In genomic region chr2:119545076-119545475, GRCh38 we compare ENCODE assay signal across 11 cellular contexts. TPM values are rescaled to one million over a fixed set of nuclear protein-coding genes. Genes with fewer than 3 reads are reported as not detected.
DNase-seq lines count a peak whose midpoint lies in the region; ATAC-seq, FAIRE-seq and TF ChIP-seq lines count a peak whose summit lies in the region.
"Had no signal": no experiment of that assay in that cellular context is flagged by ENCODE, and none has a peak within 500 bp of the region (broad histone marks: within the 10 kb centered on the region; RNA-seq: fewer than 3 reads in every experiment).

No MANE protein-coding gene starts in this region.

- no peak overlapping the region for H2AFZ ChIP-seq in HepG2 (ENCODE audit: low read length)

- H3K4me3 ChIP-seq in astrocyte of the cerebellum (ENCODE audit: low read depth, low read length) (peak overlapping the region; percentile 51), HepG2 (replicated peaks in 1 of 3; ENCODE audit: insufficient read depth in 1 of 3, low read depth in 2 of 3, low read length in 3 of 3) (peak overlapping the region in 2 of 3 experiments; percentile 71 to 74; a peak in 3 of 6 replicates)

- CTCF ChIA-PET in activated CD4-positive, alpha-beta T cell treated with anti-CD3 and anti-CD28 coated beads for 36 hours (lab: Charles Lee): no interaction called here
- CTCF ChIA-PET in HepG2 (lab: Yijun Ruan, JAX; ENCODE audit: low intra/inter-chr PET ratio, low total read pairs): no interaction called here

- TF ChIP-seq RAD21 in HepG2 (CRISPR knock-in tag; IDR thresholded peaks at IDR 0.05): no peak

- no TSS peak for BruUV-seq in HepG2 (replicated peaks; lab: Mats Ljungman, UMichigan)

- no peak for TF ChIP-seq EP300 in HepG2 (IDR thresholded peaks at IDR 0.05; ENCODE audit: low read depth in 2 of 2, low read length in 2 of 2)
- no peak for TF ChIP-seq EP300 in HepG2 (CRISPR knock-in tag; IDR thresholded peaks at IDR 0.05; ENCODE audit: borderline replicate concordance)

- H3K9ac ChIP-seq in HepG2 (ENCODE audit: insufficient read depth, low read depth, low read length): no peak overlapping the region

- ATAC-seq in activated CD4-positive, alpha-beta T cell treated with anti-CD3 and anti-CD28 coated beads for 36 hours: no peak
- ATAC-seq in HepG2: no peak
- ATAC-seq in stimulated activated naive CD8-positive, alpha-beta T cell treated with anti-CD3 and anti-CD28 coated beads, Interleukin-15, amount 100 ng/mL, for 72 hours: no peak

- H3K4me1 ChIP-seq in HepG2 (ENCODE audit: insufficient read depth, low read length): peaks cover 11% of the 10 kb centered on the region

- POLR2A ChIA-PET in activated CD4-positive, alpha-beta T cell treated with anti-CD3 and anti-CD28 coated beads for 36 hours (lab: Charles Lee): no interaction called here
- POLR2A ChIA-PET in HepG2 (lab: Yijun Ruan, JAX): interaction anchor here (0.6 kb wide), 1 partner anchor 133 kb away, joined by 3 read pairs; the partner anchor contains the start of gene TMEM177

- H3K9me3 Mint-ChIP-seq in activated CD4-positive, alpha-beta T cell treated with anti-CD3 and anti-CD28 coated beads for 36 hours (ENCODE audit: low read depth): no peaks in the 10 kb centered on the region
- peaks cover 0 to 7% of the 10 kb centered on the region in 2 donors for H3K9me3 Mint-ChIP-seq in stimulated activated naive CD8-positive, alpha-beta T cell treated with anti-CD3 and anti-CD28 coated beads, Interleukin-15, amount 100 ng/mL, for 72 hours

- H3K27me3 ChIP-seq in HepG2 (ENCODE audit: control insufficient read depth in 1 of 2, insufficient read depth in 2 of 2, low read length in 2 of 2): peaks cover 2 to 31% of the 10 kb centered on the region in 2 experiments; a peak in 4 of 5 replicates
- H3K27me3 ChIP-seq: ovary had no signal

- WGBS in HepG2 (ENCODE audit: low lambda C conversion rate): 15% methylated on average over 8 of the region's 8 CpGs

- H3K4me2 ChIP-seq in HepG2 (ENCODE audit: low read depth, low read length): peak overlapping the region; percentile 95

- H4K20me1 ChIP-seq in HepG2 (ENCODE audit: insufficient read depth, low read length): no peaks in the 10 kb centered on the region

- peaks cover 41% of the 10 kb centered on the region for H3K27me3 Mint-ChIP-seq in activated CD4-positive, alpha-beta T cell treated with anti-CD3 and anti-CD28 coated beads for 36 hours
- H3K27me3 Mint-ChIP-seq in stimulated activated naive CD8-positive, alpha-beta T cell treated with anti-CD3 and anti-CD28 coated beads, Interleukin-15, amount 100 ng/mL, for 72 hours: peaks cover 81% of the 10 kb centered on the region

- intact Hi-C loops in activated CD4-positive, alpha-beta T cell treated with anti-CD3 and anti-CD28 coated beads for 36 hours (cut with DNase I, micrococcal nuclease): no loop called here
- intact Hi-C loops in HepG2 (cut with micrococcal nuclease; ENCODE audit: unreplicated experiment): no loop called here

- peak overlapping the region; percentile 7 for H3K4me3 Mint-ChIP-seq in activated CD4-positive, alpha-beta T cell treated with anti-CD3 and anti-CD28 coated beads for 36 hours
- peak overlapping the region; percentile 16 to 47 for H3K4me3 Mint-ChIP-seq in stimulated activated naive CD8-positive, alpha-beta T cell treated with anti-CD3 and anti-CD28 coated beads, Interleukin-15, amount 100 ng/mL, for 72 hours

- H3K36me3 ChIP-seq in HepG2 (replicated peaks in 1 of 2; ENCODE audit: control insufficient read depth in 1 of 2, insufficient read depth in 2 of 2, low read length in 2 of 2): no peaks in the 10 kb centered on the region
- H3K36me3 ChIP-seq: ovary had no signal

- TF ChIP-seq CTCF in astrocyte of the cerebellum (IDR thresholded peaks at IDR 0.05; ENCODE audit: low read depth, low read length, missing control alignments): no peak
- TF ChIP-seq CTCF in HepG2 (CRISPR knock-in tag; IDR thresholded peaks at IDR 0.05): no peak

- no peak overlapping the region for H3K27ac ChIP-seq in HepG2 (ENCODE audit: extremely low read length, insufficient read depth, low read length)
- H3K27ac ChIP-seq: ovary, VCaP had no signal

- no peaks in the 10 kb centered on the region for H3K9me3 ChIP-seq in HepG2 (ENCODE audit: low read length)
- H3K9me3 ChIP-seq: ovary had no signal

- FAIRE-seq in HepG2 (lab: Jason Lieb, UNC): peak; percentile 63
- FAIRE-seq: A204.1 had no signal

- in situ Hi-C loops in astrocyte of the cerebellum (cut with HindIII; ENCODE audit: low sequenced_read_pairs): no loop called here
- in situ Hi-C loops in HepG2 (cut with HindIII; ENCODE audit: extremely low pct_ligation_motif_present, low pct_unique_long_range_greater_than_20kb): no loop called here

- H3K79me2 ChIP-seq in HepG2 (ENCODE audit: insufficient read depth, low read length): no peaks in the 10 kb centered on the region

- TF ChIP-seq POLR2A in HepG2 (IDR thresholded peaks at IDR 0.05; ENCODE audit: insufficient read depth in 1 of 2, low read depth in 2 of 2, low read length in 2 of 2): no peak

- no peak for DNase-seq in activated CD4-positive, alpha-beta T cell treated with anti-CD3 and anti-CD28 coated beads for 36 hours
- DNase-seq in activated CD4-positive, alpha-beta T cell treated with anti-CD3 and anti-CD28 coated beads, Interleukin-2, amount 50 U/mL, for 4 hours: no peak
- DNase-seq in astrocyte of the cerebellum (ENCODE audit: low read depth): no peak
- no peak for DNase-seq in HepG2 (ENCODE audit: low spot score)
- DNase-seq in stimulated activated naive CD8-positive, alpha-beta T cell treated with anti-CD3 and anti-CD28 coated beads, Interleukin-15, amount 100 ng/mL, for 72 hours: no peak
- DNase-seq in DMS79 (lab: John Stamatoyannopoulos, UW): no peak
- no peak for DNase-seq in NCI-H1092 (lab: John Stamatoyannopoulos, UW)
- DNase-seq in HuH-7 (ENCODE audit: low spot score): no peak

- peaks cover 4% of the 10 kb centered on the region for H3K4me1 Mint-ChIP-seq in activated CD4-positive, alpha-beta T cell treated with anti-CD3 and anti-CD28 coated beads for 36 hours
- H3K4me1 Mint-ChIP-seq in stimulated activated naive CD8-positive, alpha-beta T cell treated with anti-CD3 and anti-CD28 coated beads, Interleukin-15, amount 100 ng/mL, for 72 hours: peaks cover 4% of the 10 kb centered on the region

- H3K27ac Mint-ChIP-seq in activated CD4-positive, alpha-beta T cell treated with anti-CD3 and anti-CD28 coated beads for 36 hours: no peak overlapping the region
- H3K27ac Mint-ChIP-seq in stimulated activated naive CD8-positive, alpha-beta T cell treated with anti-CD3 and anti-CD28 coated beads, Interleukin-15, amount 100 ng/mL, for 72 hours: no peak overlapping the region

- no peaks in the 10 kb centered on the region for H3K36me3 Mint-ChIP-seq in activated CD4-positive, alpha-beta T cell treated with anti-CD3 and anti-CD28 coated beads for 36 hours (ENCODE audit: low read depth)

RNA-seq across cellular contexts. Expression of gene CFAP221, which starts 0.8 kb away (rescaled TPM):
- total RNA-seq in activated CD4-positive, alpha-beta T cell treated with anti-CD3 and anti-CD28 coated beads for 36 hours: not detected
- total RNA-seq in HepG2 (2016; rRNA removed; fragmentation: Illumina TruSeq; extraction: Trizol): not detected in 2 replicates
- total RNA-seq in HepG2 (2016; cell fraction: cytosol; rRNA removed; fragmentation: Illumina TruSeq; extraction: Trizol; ENCODE audit: low read depth): 0.20 and 0.26 TPM in 2 replicates
- not detected in 2 replicates for total RNA-seq in HepG2 (2016; cell fraction: insoluble cytoplasmic fraction; rRNA removed; fragmentation: Illumina TruSeq; extraction: Trizol)
- total RNA-seq in HepG2 (2016; cell fraction: membrane; rRNA removed; fragmentation: Illumina TruSeq; extraction: Trizol): 0.43 TPM in 1 of 2 replicates, not detected in the other
- not detected in 2 replicates for total RNA-seq in HepG2 (2016; cell fraction: nucleus; rRNA removed; fragmentation: Illumina TruSeq; extraction: Trizol)
- not detected in 2 replicates for polyA plus RNA-seq in HepG2 (2011; rRNA removed)
- polyA plus RNA-seq in HepG2 (2011; cell fraction: cytosol; rRNA removed): not detected in 2 replicates
- not detected in 2 replicates for polyA plus RNA-seq in HepG2 (2011; cell fraction: nucleus; rRNA removed)
- polyA plus RNA-seq in HepG2 (2012): not detected in 2 replicates
- polyA plus RNA-seq in HepG2 (2016; cell fraction: cytosol; fragmentation: Illumina TruSeq; extraction: Trizol; ENCODE audit: low read depth): 0.26 and 0.33 TPM in 2 replicates
- not detected in 2 replicates for polyA plus RNA-seq in HepG2 (2016; cell fraction: insoluble cytoplasmic fraction; fragmentation: Illumina TruSeq; extraction: Trizol; ENCODE audit: low read depth)
- polyA plus RNA-seq in HepG2 (2016; cell fraction: membrane; fragmentation: Illumina TruSeq; extraction: Trizol; ENCODE audit: low read depth): not detected in 2 replicates
- polyA plus RNA-seq in HepG2 (2016; cell fraction: nucleus; fragmentation: Illumina TruSeq; extraction: Trizol; ENCODE audit: insufficient read depth, low read depth): not detected in 2 replicates
- polyA minus RNA-seq in HepG2 (2011; rRNA and poly(A)+ RNA removed; ENCODE audit: low replicate concordance): not detected in 2 replicates
- not detected in 2 replicates for polyA minus RNA-seq in HepG2 (2011; cell fraction: cytosol; rRNA and poly(A)+ RNA removed)
- polyA minus RNA-seq in HepG2 (2011; cell fraction: nucleus; rRNA and poly(A)+ RNA removed): not detected in 2 replicates

RNA-seq across cellular contexts. Expression of gene SCTR, which starts 20.8 kb away (rescaled TPM):
- total RNA-seq in activated CD4-positive, alpha-beta T cell treated with anti-CD3 and anti-CD28 coated beads for 36 hours: not detected
- total RNA-seq in HepG2 (2016; rRNA removed; fragmentation: Illumina TruSeq; extraction: Trizol): not detected in 2 replicates
- total RNA-seq in HepG2 (2016; cell fraction: cytosol; rRNA removed; fragmentation: Illumina TruSeq; extraction: Trizol; ENCODE audit: low read depth): not detected in 2 replicates
- total RNA-seq in HepG2 (2016; cell fraction: insoluble cytoplasmic fraction; rRNA removed; fragmentation: Illumina TruSeq; extraction: Trizol): not detected in 2 replicates
- total RNA-seq in HepG2 (2016; cell fraction: membrane; rRNA removed; fragmentation: Illumina TruSeq; extraction: Trizol): not detected in 2 replicates
- not detected in 2 replicates for total RNA-seq in HepG2 (2016; cell fraction: nucleus; rRNA removed; fragmentation: Illumina TruSeq; extraction: Trizol)
- not detected in 2 replicates for polyA plus RNA-seq in HepG2 (2011; rRNA removed)
- not detected in 2 replicates for polyA plus RNA-seq in HepG2 (2011; cell fraction: cytosol; rRNA removed)
- not detected in 2 replicates for polyA plus RNA-seq in HepG2 (2011; cell fraction: nucleus; rRNA removed)
- 2.8 and 3.7 TPM in 2 replicates for polyA plus RNA-seq in HepG2 (2012)
- polyA plus RNA-seq in HepG2 (2016; cell fraction: cytosol; fragmentation: Illumina TruSeq; extraction: Trizol; ENCODE audit: low read depth): not detected in 2 replicates
- polyA plus RNA-seq in HepG2 (2016; cell fraction: insoluble cytoplasmic fraction; fragmentation: Illumina TruSeq; extraction: Trizol; ENCODE audit: low read depth): not detected in 2 replicates
- not detected in 2 replicates for polyA plus RNA-seq in HepG2 (2016; cell fraction: membrane; fragmentation: Illumina TruSeq; extraction: Trizol; ENCODE audit: low read depth)
- not detected in 2 replicates for polyA plus RNA-seq in HepG2 (2016; cell fraction: nucleus; fragmentation: Illumina TruSeq; extraction: Trizol; ENCODE audit: insufficient read depth, low read depth)
- not detected in 2 replicates for polyA minus RNA-seq in HepG2 (2011; rRNA and poly(A)+ RNA removed; ENCODE audit: low replicate concordance)
- polyA minus RNA-seq in HepG2 (2011; cell fraction: cytosol; rRNA and poly(A)+ RNA removed): not detected in 2 replicates
- polyA minus RNA-seq in HepG2 (2011; cell fraction: nucleus; rRNA and poly(A)+ RNA removed): not detected in 2 replicates
